Comparison of ENCODE assay signal across 8 cellular contexts in genomic region chr2:221571108-221571390, GRCh38.
A peak's percentile ranks its signal among the peaks of the same experiment; 100 is the strongest.
DNase-seq lines count a peak whose midpoint lies in the region; ATAC-seq lines count a peak whose summit lies in the region.

No MANE protein-coding gene starts in this region.

- H3K27ac Mint-ChIP-seq in activated naive CD8-positive, alpha-beta T cell, result no peak overlapping the region

- peaks cover 27% of the 10 kb centered on the region for H3K4me1 ChIP-seq in stomach smooth muscle (ENCODE audit: control insufficient read depth, insufficient read depth, low read length)

- H3K9me3 ChIP-seq in stomach smooth muscle (ENCODE audit: control insufficient read depth in 2 of 2, low read length in 2 of 2), result no peaks in the 10 kb centered on the region

- ATAC-seq in GM21360 (IDR thresholded peaks at IDR 0.05; ENCODE audit: unreplicated experiment) (no peak), HG03108 (IDR thresholded peaks at IDR 0.05; ENCODE audit: unreplicated experiment) (no peak)

- H3K4me1 Mint-ChIP-seq in activated naive CD8-positive, alpha-beta T cell (ENCODE audit: low read depth), result peaks cover 29% of the 10 kb centered on the region

- H3K27ac ChIP-seq in stomach smooth muscle (ENCODE audit: low read length), result no peak overlapping the region

- no peaks in the 10 kb centered on the region for H3K9me3 Mint-ChIP-seq in activated naive CD8-positive, alpha-beta T cell (ENCODE audit: low read depth)

- no peaks in the 10 kb centered on the region for H3K36me3 ChIP-seq in stomach smooth muscle (ENCODE audit: control insufficient read depth in 2 of 2, insufficient read depth in 2 of 2, low read length in 2 of 2)

- H3K4me3 ChIP-seq in stomach smooth muscle (ENCODE audit: low read length in 2 of 2), result peak overlapping the region; percentile 84 to 94

- peaks cover 37% of the 10 kb centered on the region for H3K27me3 Mint-ChIP-seq in activated naive CD8-positive, alpha-beta T cell

- peak overlapping the region; percentile 94 for H3K4me3 Mint-ChIP-seq in activated naive CD8-positive, alpha-beta T cell

- H3K9ac ChIP-seq in stomach smooth muscle (ENCODE audit: low read length in 2 of 2), result peak overlapping the region; percentile 2 to 60

- DNase-seq in activated T-cell treated with anti-CD3 and anti-CD28 coated beads for 1 hour (ENCODE audit: low read depth) (peak; percentile 14), islet precursor cell (peak; percentile 57), NCI-H774 (lab: John Stamatoyannopoulos, UW) (no peak)
- DNase-seq in activated T-cell treated with anti-CD3 and anti-CD28 coated beads, Interleukin-2, amount 50 U/mL, for 48 hours, result no peak

- peaks cover 0 to 7% of the 10 kb centered on the region in 2 donors for H3K27me3 ChIP-seq in stomach smooth muscle (ENCODE audit: control insufficient read depth in 1 of 2, insufficient read depth in 2 of 2, low read length in 2 of 2)

- H3K36me3 Mint-ChIP-seq in activated naive CD8-positive, alpha-beta T cell, result no peaks in the 10 kb centered on the region

Comparison
In these comparisons a context has a peak if more than half of its experiments do, and no peak if none do; other contexts are left out.
1. DNase-seq: peak in activated T-cell treated with anti-CD3 and anti-CD28 coated beads for 1 hour (single experiment) and islet precursor cell (single experiment); none in activated T-cell treated with anti-CD3 and anti-CD28 coated beads, Interleukin-2, amount 50 U/mL, for 48 hours (0 of 2) and NCI-H774 (single experiment).